ENCODE assay signal across 14 cellular contexts in genomic region chr19:50204081-50204428, GRCh38. TPM values are rescaled to one million over a fixed set of nuclear protein-coding genes. Genes with fewer than 3 reads are reported as not detected.
DNase-seq lines count a peak whose midpoint lies in the region; ATAC-seq and TF ChIP-seq lines count a peak whose summit lies in the region.
"Had no signal": no experiment of that assay in that cellular context is flagged by ENCODE, and none has a peak within 500 bp of the region (broad histone marks: within the 10 kb centered on the region; RNA-seq: fewer than 3 reads in every experiment).

No MANE protein-coding gene starts in this region.

- TF ChIP-seq POLR2A in esophagus squamous epithelium (IDR thresholded peaks at IDR 0.05) (no peak), lower leg skin (IDR thresholded peaks at IDR 0.05) (no peak)

- no peak overlapping the region for H3K4me2 ChIP-seq in osteoblast (ENCODE audit: insufficient read depth, low read length)

- intact Hi-C loops in left ventricle myocardium superior (cut with micrococcal nuclease) (no loop called here), esophagus squamous epithelium (cut with DNase I) (no loop called here), upper lobe of right lung (cut with DNase I) (no loop called here), lower leg skin (cut with DNase I; ENCODE audit: low total_unique reads) (no loop called here)

- no peak overlapping the region for H2AFZ ChIP-seq in osteoblast (ENCODE audit: low read length)

- no peaks in the 10 kb centered on the region for H4K20me1 ChIP-seq in osteoblast (ENCODE audit: insufficient read depth, low read length)

- H3K4me1 ChIP-seq in cardiac muscle cell (ENCODE audit: low read depth) (no peaks in the 10 kb centered on the region), esophagus squamous epithelium (peaks cover 5 to 45% (median 14%) of the 10 kb centered on the region in 3 donors), osteoblast (ENCODE audit: insufficient read depth, low read length) (no peaks in the 10 kb centered on the region), upper lobe of right lung (peaks cover 14% of the 10 kb centered on the region)

- 49 to 51% methylated on average over 6 to 7 of the region's 7 CpGs for WGBS in esophagus squamous epithelium, 2 donors
- 56 to 65% methylated on average over 7 of the region's 7 CpGs for WGBS in lower leg skin, 2 donors

- DNase-seq in cardiac muscle cell (ENCODE audit: low read depth in 1 of 2, low spot score in 1 of 2) (no peak), left ventricle myocardium superior (no peak), esophagus squamous epithelium (lab: John Stamatoyannopoulos, UW) (no peak), osteoblast (ENCODE audit: insufficient read length, low spot score, missing footprints) (peak; percentile 86), upper lobe of right lung (no peak), lower leg skin (ENCODE audit: low spot score in 2 of 2) (no peak), GM13976 (ENCODE audit: low spot score) (no peak), SW480 (ENCODE audit: low spot score) (no peak)
- DNase-seq: COR-L47; effector CD8-positive, alpha-beta T cell; stimulated activated naive CD8-positive, alpha-beta T cell treated with anti-CD3 and anti-CD28 coated beads, Interleukin-15, amount 100 ng/mL, for 72 hours had no signal

- H3K4me3 ChIP-seq in cardiac muscle cell = peak overlapping the region; percentile 46
- peak overlapping the region; percentile 43 to 68 (median 56) for H3K4me3 ChIP-seq in esophagus squamous epithelium
- H3K4me3 ChIP-seq in osteoblast (ENCODE audit: insufficient read depth, low read length) = no peak overlapping the region
- peak overlapping the region; percentile 58 for H3K4me3 ChIP-seq in upper lobe of right lung
- H3K4me3 ChIP-seq in lower leg skin (ENCODE audit: low read depth, poor library complexity, severe bottlenecking) = no peak overlapping the region

- H3K27ac ChIP-seq in cardiac muscle cell (no peak overlapping the region), esophagus squamous epithelium (peak overlapping the region in 3 of 4 donors; percentile 74 to 87 (median 75)), osteoblast (ENCODE audit: low read depth, low read length) (no peak overlapping the region), upper lobe of right lung (peak overlapping the region; percentile 51)

- H3K9me3 ChIP-seq in cardiac muscle cell (ENCODE audit: low read depth) (no peaks in the 10 kb centered on the region), esophagus squamous epithelium (no peaks in the 10 kb centered on the region), osteoblast (ENCODE audit: low read depth, low read length) (no peaks in the 10 kb centered on the region), upper lobe of right lung (no peaks in the 10 kb centered on the region)

- no peak for TF ChIP-seq CTCF in cardiac muscle cell (IDR thresholded peaks at IDR 0.05; ENCODE audit: low read depth, low read length)
- no peak for TF ChIP-seq CTCF in esophagus squamous epithelium (IDR thresholded peaks at IDR 0.05)
- no peak for TF ChIP-seq CTCF in osteoblast (IDR thresholded peaks at IDR 0.05; ENCODE audit: extremely low read depth, low read depth, low read length)
- TF ChIP-seq CTCF in upper lobe of right lung (IDR thresholded peaks at IDR 0.05) = no peak
- TF ChIP-seq CTCF in lower leg skin (IDR thresholded peaks at IDR 0.05) = no peak
- TF ChIP-seq CTCF in GM13976 (IDR thresholded peaks at IDR 0.05; ENCODE audit: borderline replicate concordance, control extremely low read depth, extremely low read depth, insufficient read depth, missing control alignments) = no peak

- H3K36me3 ChIP-seq in cardiac muscle cell = no peaks in the 10 kb centered on the region
- no peaks in the 10 kb centered on the region for H3K36me3 ChIP-seq in esophagus squamous epithelium
- no peaks in the 10 kb centered on the region for H3K36me3 ChIP-seq in osteoblast (ENCODE audit: insufficient read depth, low read length)
- H3K36me3 ChIP-seq in upper lobe of right lung = no peaks in the 10 kb centered on the region

- H3K79me2 ChIP-seq in osteoblast (ENCODE audit: insufficient read depth, low read length) = no peaks in the 10 kb centered on the region

- H3K27me3 ChIP-seq in cardiac muscle cell = peaks cover 34% of the 10 kb centered on the region
- peaks cover 0 to 76% (median 14%) of the 10 kb centered on the region in 4 donors for H3K27me3 ChIP-seq in esophagus squamous epithelium
- H3K27me3 ChIP-seq in osteoblast (ENCODE audit: insufficient read depth, low read length) = peaks cover 18% of the 10 kb centered on the region
- H3K27me3 ChIP-seq in upper lobe of right lung = peaks cover 33% of the 10 kb centered on the region

- in situ Hi-C loops in GM13976 (cut with MboI; ENCODE audit: low sequenced_read_pairs, unreplicated experiment) = no loop called here

- ATAC-seq in left ventricle myocardium superior (no peak), upper lobe of right lung (no peak)
- ATAC-seq: stimulated activated naive CD8-positive, alpha-beta T cell treated with anti-CD3 and anti-CD28 coated beads, Interleukin-15, amount 100 ng/mL, for 72 hours had no signal

RNA-seq across cellular contexts. Expression of gene MYH14, which starts 0.6 kb away (rescaled TPM):
- total RNA-seq in cardiac muscle cell = 1.8 and 2.1 TPM in 2 replicates
- 0.32 and 3.0 TPM in 2 replicates for polyA plus RNA-seq in cardiac muscle cell
- total RNA-seq in left ventricle myocardium superior = 131 TPM
- 100 to 1,000 TPM in 1 of 4 donors, 10 to 100 TPM in 3; 31.1 to 141 (median 39.0) TPM for total RNA-seq in esophagus squamous epithelium
- total RNA-seq in osteoblast = under 0.01 TPM in 1 of 2 replicates, not detected in the other
- total RNA-seq in upper lobe of right lung = 146 TPM
- total RNA-seq in lower leg skin = 100 to 1,000 TPM; 110 to 329 (median 202) TPM
- total RNA-seq: LHCN-M2 had no signal

RNA-seq across cellular contexts. Expression of gene IZUMO2, which starts 41.0 kb away (rescaled TPM):
- not detected in 2 replicates for total RNA-seq in cardiac muscle cell
- not detected in 2 replicates for polyA plus RNA-seq in cardiac muscle cell
- total RNA-seq in left ventricle myocardium superior = not detected
- total RNA-seq in esophagus squamous epithelium = not detected
- total RNA-seq in osteoblast = not detected in 2 replicates
- not detected for total RNA-seq in upper lobe of right lung
- total RNA-seq in lower leg skin = not detected
- total RNA-seq: A172, left lobe of liver, LHCN-M2 had no signal

Comparison
In these comparisons a context has a peak if more than half of its experiments do, and no peak if none do; other contexts are left out.
1. RNA of gene MYH14, which starts 0.6 kb away (total RNA-seq): 110 to 329 TPM in lower leg skin, 146 TPM in upper lobe of right lung (single experiment), 131 TPM in left ventricle myocardium superior (single experiment) and 31.1 to 141 TPM in esophagus squamous epithelium; 1.8 to 2.1 TPM in cardiac muscle cell and under 0.01 TPM in osteoblast; every median in the first group is over 10 times any median in the second.
2. H3K27ac ChIP-seq: peak in esophagus squamous epithelium (3 of 4) and upper lobe of right lung (single experiment); none in cardiac muscle cell (single experiment) and osteoblast (single experiment).
3. H3K4me3 ChIP-seq: peak in cardiac muscle cell (single experiment), esophagus squamous epithelium (4 of 4) and upper lobe of right lung (single experiment); none in osteoblast (single experiment) and lower leg skin (single experiment).